In genomic region chr6:42279966-42280629, GRCh38 we compare ENCODE assay signal across 9 cellular contexts.
DNase-seq lines count a peak whose midpoint lies in the region; ATAC-seq and TF ChIP-seq lines count a peak whose summit lies in the region.
"Had no signal": no experiment of that assay in that cellular context is flagged by ENCODE, and none has a peak within 500 bp of the region (broad histone marks: within the 10 kb centered on the region; RNA-seq: fewer than 3 reads in every experiment).

No MANE protein-coding gene starts in this region.

- CTCF ChIA-PET in RWPE1 (lab: Yijun Ruan, JAX), result interaction anchor here (0.5 to 1.0 kb wide), 2 partner anchors 66 to 330 kb away, joined by 3 to 5 read pairs; no protein-coding TSS in a partner anchor

- H3K27ac ChIP-seq in RWPE1, result peak overlapping the region; percentile 93
- no peak overlapping the region for H3K27ac ChIP-seq in body of pancreas

- DNase-seq in Daoy (ENCODE audit: low read depth) (peak; percentile 34), RWPE1 (ENCODE audit: low spot score) (peak; percentile 53), fibroblast of villous mesenchyme (ENCODE audit: low read depth) (peak; percentile 49), posterior vena cava (ENCODE audit: low spot score) (peak; percentile 75), NOMO-1 (lab: John Stamatoyannopoulos, UW; ENCODE audit: unreplicated experiment in 2 of 2) (no peak), body of pancreas (no peak)
- DNase-seq in activated CD4-positive, CD25-positive, alpha-beta regulatory T cell (lab: John Stamatoyannopoulos, UW), result no peak
- DNase-seq: GF-D8 had no signal

- no peaks in the 10 kb centered on the region for H3K36me3 ChIP-seq in body of pancreas (replicated peaks in 1 of 2; ENCODE audit: insufficient read depth in 1 of 2, low read depth in 2 of 2)

- no peaks in the 10 kb centered on the region for H3K4me1 ChIP-seq in body of pancreas

- TF ChIP-seq POLR2A in body of pancreas (IDR thresholded peaks at IDR 0.05), result no peak

- no peaks in the 10 kb centered on the region for H3K9me3 ChIP-seq in body of pancreas

- POLR2A ChIA-PET in RWPE1 (lab: Yijun Ruan, JAX; ENCODE audit: low non-redundant PET), result no interaction called here

- 67 to 76% methylated on average over 10 to 24 of the region's 24 CpGs for WGBS in body of pancreas, 2 donors

- ATAC-seq in HG03342 (IDR thresholded peaks at IDR 0.05; ENCODE audit: unreplicated experiment) (no peak), body of pancreas (no peak)

- no peaks in the 10 kb centered on the region for H3K27me3 ChIP-seq in body of pancreas

- H3K4me3 ChIP-seq in fibroblast of villous mesenchyme (ENCODE audit: low read depth, low read length) (no peak overlapping the region), body of pancreas (no peak overlapping the region)

- intact Hi-C loops in posterior vena cava (cut with DNase I), result no loop called here
- intact Hi-C loops in body of pancreas (cut with DNase I), result no loop called here

- TF ChIP-seq CTCF in RWPE1 (conservative IDR thresholded peaks at IDR 0.05; ENCODE audit: low read depth) (no peak), fibroblast of villous mesenchyme (IDR thresholded peaks at IDR 0.05; ENCODE audit: insufficient read depth, low read depth, low read length) (no peak), body of pancreas (IDR thresholded peaks at IDR 0.05) (no peak)

Comparison
In these comparisons a context has a peak if more than half of its experiments do, and no peak if none do; other contexts are left out.
1. DNase-seq: peak in Daoy (single experiment), RWPE1 (single experiment), fibroblast of villous mesenchyme (single experiment) and posterior vena cava (single experiment); none in activated CD4-positive, CD25-positive, alpha-beta regulatory T cell (0 of 4), NOMO-1 (0 of 2) and body of pancreas (0 of 4).